1 cellular context compared by ENCODE assay signal in the genomic region with DNA sequence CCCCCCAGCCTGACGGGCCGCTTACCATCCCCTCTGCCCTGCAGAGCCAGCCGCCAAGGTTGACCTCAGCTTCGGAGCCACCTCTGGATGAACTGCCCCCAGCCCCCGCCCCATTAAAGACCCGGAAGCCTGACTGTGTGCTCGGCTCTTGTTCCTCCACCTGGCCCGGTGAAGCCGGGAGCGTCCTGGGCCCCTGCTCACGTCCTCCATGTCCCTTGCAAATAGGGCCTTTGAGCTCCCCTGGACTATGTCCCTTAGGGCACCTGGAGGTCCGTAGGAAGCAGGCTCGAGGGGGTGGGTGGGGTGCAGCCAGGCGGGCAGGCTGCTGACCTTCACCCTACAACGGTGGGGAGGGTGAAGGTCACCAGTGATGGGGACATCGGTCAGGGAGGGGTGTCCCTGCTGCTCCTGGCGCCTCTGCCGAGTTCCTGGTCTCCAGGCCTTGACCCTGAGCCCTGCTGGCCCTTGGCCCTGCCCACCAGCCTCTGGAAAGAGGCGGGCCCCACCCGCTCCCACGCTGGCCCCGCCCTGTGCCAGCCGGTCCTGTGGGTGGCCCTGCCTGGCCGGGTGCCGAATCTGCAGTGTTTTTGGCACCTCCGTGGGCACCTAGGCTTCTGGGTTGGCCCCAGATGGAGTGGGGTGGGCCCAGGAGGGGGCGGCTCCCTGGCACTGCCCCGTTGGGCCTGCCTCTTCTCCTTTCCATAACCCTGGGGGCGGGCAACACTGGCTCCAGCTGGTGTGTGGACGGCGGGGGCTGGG.
TF ChIP-seq lines count a peak whose summit lies in the region.

No MANE protein-coding gene starts in this region.

TF ChIP-seq in HepG2, 621 proteins besides CTCF, POLR2A, EP300 and RAD21 (continued from another document and continues in another):
- no peak for TF ChIP-seq AFF4 (CRISPR knock-in tag; IDR thresholded peaks at IDR 0.05)
- no peak for TF ChIP-seq ZNF678 (CRISPR knock-in tag; IDR thresholded peaks at IDR 0.05)
- no peak for TF ChIP-seq CREB1 (IDR thresholded peaks at IDR 0.05)
- TF ChIP-seq CREB1 (CRISPR knock-in tag; IDR thresholded peaks at IDR 0.05): peak; percentile 61; the same call in 1 of the 2 replicates
- no peak for TF ChIP-seq ZNF3 (CRISPR knock-in tag; IDR thresholded peaks at IDR 0.05)
- TF ChIP-seq ZNF180 (CRISPR knock-in tag; IDR thresholded peaks at IDR 0.05; ENCODE audit: borderline replicate concordance, low read depth): no peak
- peak; percentile 87 for TF ChIP-seq FOXK1 (CRISPR knock-in tag; IDR thresholded peaks at IDR 0.05; ENCODE audit: borderline replicate concordance, low read depth)
- TF ChIP-seq ZBTB40 (IDR thresholded peaks at IDR 0.05): no peak
- TF ChIP-seq ZBTB40 (CRISPR knock-in tag; IDR thresholded peaks at IDR 0.05): peak; percentile 38; the same call in 1 of the 2 replicates
- TF ChIP-seq ZNF605 (CRISPR knock-in tag; IDR thresholded peaks at IDR 0.05): peak; percentile 85
- TF ChIP-seq, protein P1, sequence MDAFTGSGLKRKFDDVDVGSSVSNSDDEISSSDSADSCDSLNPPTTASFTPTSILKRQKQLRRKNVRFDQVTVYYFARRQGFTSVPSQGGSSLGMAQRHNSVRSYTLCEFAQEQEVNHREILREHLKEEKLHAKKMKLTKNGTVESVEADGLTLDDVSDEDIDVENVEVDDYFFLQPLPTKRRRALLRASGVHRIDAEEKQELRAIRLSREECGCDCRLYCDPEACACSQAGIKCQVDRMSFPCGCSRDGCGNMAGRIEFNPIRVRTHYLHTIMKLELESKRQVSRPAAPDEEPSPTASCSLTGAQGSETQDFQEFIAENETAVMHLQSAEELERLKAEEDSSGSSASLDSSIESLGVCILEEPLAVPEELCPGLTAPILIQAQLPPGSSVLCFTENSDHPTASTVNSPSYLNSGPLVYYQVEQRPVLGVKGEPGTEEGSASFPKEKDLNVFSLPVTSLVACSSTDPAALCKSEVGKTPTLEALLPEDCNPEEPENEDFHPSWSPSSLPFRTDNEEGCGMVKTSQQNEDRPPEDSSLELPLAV (CRISPR knock-in tag; conservative IDR thresholded peaks at IDR 0.05; ENCODE audit: low read depth): no peak
- no peak for TF ChIP-seq CREB3 (CRISPR knock-in tag; IDR thresholded peaks at IDR 0.05)
- TF ChIP-seq, protein P2, sequence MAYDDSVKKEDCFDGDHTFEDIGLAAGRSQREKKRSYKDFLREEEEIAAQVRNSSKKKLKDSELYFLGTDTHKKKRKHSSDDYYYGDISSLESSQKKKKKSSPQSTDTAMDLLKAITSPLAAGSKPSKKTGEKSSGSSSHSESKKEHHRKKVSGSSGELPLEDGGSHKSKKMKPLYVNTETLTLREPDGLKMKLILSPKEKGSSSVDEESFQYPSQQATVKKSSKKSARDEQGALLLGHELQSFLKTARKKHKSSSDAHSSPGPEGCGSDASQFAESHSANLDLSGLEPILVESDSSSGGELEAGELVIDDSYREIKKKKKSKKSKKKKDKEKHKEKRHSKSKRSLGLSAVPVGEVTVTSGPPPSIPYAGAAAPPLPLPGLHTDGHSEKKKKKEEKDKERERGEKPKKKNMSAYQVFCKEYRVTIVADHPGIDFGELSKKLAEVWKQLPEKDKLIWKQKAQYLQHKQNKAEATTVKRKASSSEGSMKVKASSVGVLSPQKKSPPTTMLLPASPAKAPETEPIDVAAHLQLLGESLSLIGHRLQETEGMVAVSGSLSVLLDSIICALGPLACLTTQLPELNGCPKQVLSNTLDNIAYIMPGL (CRISPR knock-in tag; IDR thresholded peaks at IDR 0.05; ENCODE audit: borderline replicate concordance in 1 of 2, low read depth in 1 of 2): peak; percentile 80 to 81
- TF ChIP-seq, protein P3, sequence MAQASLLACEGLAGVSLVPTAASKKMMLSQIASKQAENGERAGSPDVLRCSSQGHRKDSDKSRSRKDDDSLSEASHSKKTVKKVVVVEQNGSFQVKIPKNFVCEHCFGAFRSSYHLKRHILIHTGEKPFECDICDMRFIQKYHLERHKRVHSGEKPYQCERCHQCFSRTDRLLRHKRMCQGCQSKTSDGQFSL (CRISPR knock-in tag; IDR thresholded peaks at IDR 0.05): peak; percentile 65; the same call in 1 of the 2 replicates
- no peak for TF ChIP-seq PLRG1 (conservative IDR thresholded peaks at IDR 0.05)
- TF ChIP-seq, protein P4, sequence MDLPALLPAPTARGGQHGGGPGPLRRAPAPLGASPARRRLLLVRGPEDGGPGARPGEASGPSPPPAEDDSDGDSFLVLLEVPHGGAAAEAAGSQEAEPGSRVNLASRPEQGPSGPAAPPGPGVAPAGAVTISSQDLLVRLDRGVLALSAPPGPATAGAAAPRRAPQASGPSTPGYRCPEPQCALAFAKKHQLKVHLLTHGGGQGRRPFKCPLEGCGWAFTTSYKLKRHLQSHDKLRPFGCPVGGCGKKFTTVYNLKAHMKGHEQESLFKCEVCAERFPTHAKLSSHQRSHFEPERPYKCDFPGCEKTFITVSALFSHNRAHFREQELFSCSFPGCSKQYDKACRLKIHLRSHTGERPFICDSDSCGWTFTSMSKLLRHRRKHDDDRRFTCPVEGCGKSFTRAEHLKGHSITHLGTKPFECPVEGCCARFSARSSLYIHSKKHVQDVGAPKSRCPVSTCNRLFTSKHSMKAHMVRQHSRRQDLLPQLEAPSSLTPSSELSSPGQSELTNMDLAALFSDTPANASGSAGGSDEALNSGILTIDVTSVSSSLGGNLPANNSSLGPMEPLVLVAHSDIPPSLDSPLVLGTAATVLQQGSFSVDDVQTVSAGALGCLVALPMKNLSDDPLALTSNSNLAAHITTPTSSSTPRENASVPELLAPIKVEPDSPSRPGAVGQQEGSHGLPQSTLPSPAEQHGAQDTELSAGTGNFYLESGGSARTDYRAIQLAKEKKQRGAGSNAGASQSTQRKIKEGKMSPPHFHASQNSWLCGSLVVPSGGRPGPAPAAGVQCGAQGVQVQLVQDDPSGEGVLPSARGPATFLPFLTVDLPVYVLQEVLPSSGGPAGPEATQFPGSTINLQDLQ (CRISPR knock-in tag; IDR thresholded peaks at IDR 0.05): no peak
- TF ChIP-seq RARG (CRISPR knock-in tag; IDR thresholded peaks at IDR 0.05; ENCODE audit: low read depth): no peak
- TF ChIP-seq GTF3A (CRISPR knock-in tag; conservative IDR thresholded peaks at IDR 0.05): no peak
- no peak for TF ChIP-seq NCOA5 (CRISPR knock-in tag; IDR thresholded peaks at IDR 0.05)
- 0 out of 2 replicates have a peak, but pooled peaks have one; percentile 65 for TF ChIP-seq CBX5 (CRISPR knock-in tag; IDR thresholded peaks at IDR 0.05; ENCODE audit: borderline replicate concordance)
